ENCODE assay signal across 1 cellular context in genomic region chr1:59521456-59521855, GRCh38.
TF ChIP-seq lines count a peak whose summit lies in the region.

No MANE protein-coding gene starts in this region.

TF ChIP-seq in IMR-90, 13 proteins besides CTCF, POLR2A, EP300 and RAD21:
- no peak for TF ChIP-seq RCOR1 (IDR thresholded peaks at IDR 0.05; ENCODE audit: insufficient replicate concordance, low read length)
- peak; percentile 59 for TF ChIP-seq FOS (IDR thresholded peaks at IDR 0.05; ENCODE audit: low read depth, low read length)
